Comparison of ENCODE assay signal across 8 cellular contexts in the genomic region with DNA sequence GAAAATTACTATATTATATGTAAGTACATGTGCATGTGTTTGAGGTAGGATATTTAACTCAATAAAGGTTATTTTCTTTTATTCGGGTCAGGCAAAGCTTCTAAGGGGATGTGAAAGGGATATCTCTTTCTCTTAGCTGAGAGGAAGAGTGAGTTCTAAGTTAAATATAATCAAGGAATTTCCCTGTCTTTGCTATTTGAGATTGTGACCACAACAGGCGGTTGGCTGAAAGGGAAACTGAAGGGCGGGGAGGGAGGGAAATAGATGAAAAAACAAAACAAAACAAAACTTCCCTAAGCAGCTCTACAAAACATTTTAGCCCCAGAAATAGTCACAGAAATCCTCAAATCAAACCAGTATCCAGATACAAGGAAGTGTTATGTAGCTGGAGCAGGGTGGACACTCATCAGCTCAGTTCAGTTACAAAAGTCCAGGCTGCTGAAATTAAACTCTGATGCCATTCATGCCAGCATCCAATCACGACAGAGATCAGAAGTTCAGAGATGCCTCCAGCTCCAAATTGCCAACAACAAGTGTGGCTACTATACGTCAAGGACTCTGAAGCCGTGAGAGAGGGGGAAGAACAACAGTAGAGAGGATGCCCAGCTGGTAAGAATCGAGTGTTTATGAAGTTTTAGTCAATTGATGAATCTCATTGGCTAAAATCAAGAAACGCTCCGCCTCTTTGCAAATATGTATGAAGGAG. TPM values are rescaled to one million over a fixed set of nuclear protein-coding genes. Genes with fewer than 3 reads are reported as not detected.
DNase-seq lines count a peak whose midpoint lies in the region; ATAC-seq and TF ChIP-seq lines count a peak whose summit lies in the region.

No MANE protein-coding gene starts in this region.

- H3K36me3 ChIP-seq in GM23338 (ENCODE audit: insufficient read depth) = no peaks in the 10 kb centered on the region

- no peak overlapping the region for H3K4me3 ChIP-seq in GM23338

- H3K36me3 Mint-ChIP-seq in nephron (ENCODE audit: low read depth) = no peaks in the 10 kb centered on the region
- H3K36me3 Mint-ChIP-seq in GM23338 (ENCODE audit: low read depth) = no peaks in the 10 kb centered on the region

- H3K4me3 Mint-ChIP-seq in nephron (peak overlapping the region in 2 of 3 experiments; percentile 66 to 90), GM23338 (no peak overlapping the region)

- TF ChIP-seq CTCF in nephron (IDR thresholded peaks at IDR 0.05; ENCODE audit: unreplicated experiment in 3 of 3) = no peak
- TF ChIP-seq CTCF in GM23338 (conservative IDR thresholded peaks at IDR 0.05; ENCODE audit: low read depth in 2 of 2) = no peak

- no peak for DNase-seq in activated CD8-positive, alpha-beta memory T cell treated with anti-CD3 and anti-CD28 coated beads, Interleukin-2, amount 50 U/mL, for 48 hours
- DNase-seq in stimulated activated CD4-positive, alpha-beta T cell treated with anti-CD3 and anti-CD28 coated beads, Interleukin-4, amount 100 ng/mL, for 4 hours = no peak
- no peak for DNase-seq in COLO668 (lab: John Stamatoyannopoulos, UW; ENCODE audit: unreplicated experiment)
- DNase-seq in GM23338 (ENCODE audit: low spot score) = no peak

- no peaks in the 10 kb centered on the region for H3K27me3 ChIP-seq in GM23338 (ENCODE audit: insufficient read depth)

- H3K9me2 ChIP-seq in GM23338 (ENCODE audit: insufficient read depth) = no peaks in the 10 kb centered on the region

- H3K27ac Mint-ChIP-seq in nephron (peak overlapping the region in 2 of 3 experiments; percentile 72 to 87), GM23338 (no peak overlapping the region)

- no peaks in the 10 kb centered on the region for H3K79me2 ChIP-seq in GM23338 (replicated peaks; ENCODE audit: insufficient read depth)

- no peak overlapping the region; the same call in 1 of the 2 replicates for H2AFZ ChIP-seq in GM23338

- H3K27me3 Mint-ChIP-seq in nephron (ENCODE audit: low read depth) (no peaks in the 10 kb centered on the region), GM23338 (ENCODE audit: insufficient read depth, low read depth, poor library complexity) (peaks cover 2% of the 10 kb centered on the region)

- H3K27ac ChIP-seq in GM23338 (ENCODE audit: low read depth) = no peak overlapping the region

- H3K9me3 Mint-ChIP-seq in nephron (no peaks in the 10 kb centered on the region), GM23338 (no peaks in the 10 kb centered on the region)

- no peak overlapping the region for H3K4me2 ChIP-seq in GM23338

- no peaks in the 10 kb centered on the region for H4K20me1 ChIP-seq in GM23338 (replicated peaks; ENCODE audit: insufficient read depth)

- H3K4me1 Mint-ChIP-seq in nephron (peaks cover 42% of the 10 kb centered on the region), GM23338 (peaks cover 30% of the 10 kb centered on the region)

- peaks cover 21% of the 10 kb centered on the region for H3K4me1 ChIP-seq in GM23338 (ENCODE audit: insufficient read depth)

- ATAC-seq in GM18909 (IDR thresholded peaks at IDR 0.05; ENCODE audit: poor library complexity, unreplicated experiment) (peak; percentile 72), HG02884 (IDR thresholded peaks at IDR 0.05; ENCODE audit: unreplicated experiment) (peak; percentile 41), SK-N-SH treated with all-trans-retinoic acid at 6 μM for 48 hours (peak; percentile 36; the same call in 2 of the 3 replicates), GM23338 (no peak)

- no peaks in the 10 kb centered on the region for H3F3A ChIP-seq in GM23338 (replicated peaks; ENCODE audit: low read depth)

TF ChIP-seq in SK-N-SH treated with all-trans-retinoic acid at 6 μM for 48 hours, 23 proteins besides CTCF, POLR2A, EP300 and RAD21 (continues in another document):
- TF ChIP-seq CSDC2 (CRISPR knock-in tag; IDR thresholded peaks at IDR 0.05) (no peak), OSR1 (CRISPR knock-in tag; IDR thresholded peaks at IDR 0.05) (no peak), ZC3H10 (CRISPR knock-in tag; IDR thresholded peaks at IDR 0.05) (no peak), RARB (CRISPR knock-in tag; IDR thresholded peaks at IDR 0.05) (no peak), ESRRG (CRISPR knock-in tag; IDR thresholded peaks at IDR 0.05) (no peak), PPARA (CRISPR knock-in tag; IDR thresholded peaks at IDR 0.05; ENCODE audit: borderline replicate concordance) (no peak), ZNF565 (CRISPR knock-in tag; conservative IDR thresholded peaks at IDR 0.05; ENCODE audit: low read depth) (no peak), ZFP30 (CRISPR knock-in tag; IDR thresholded peaks at IDR 0.05) (no peak)
- TF ChIP-seq, protein P1, sequence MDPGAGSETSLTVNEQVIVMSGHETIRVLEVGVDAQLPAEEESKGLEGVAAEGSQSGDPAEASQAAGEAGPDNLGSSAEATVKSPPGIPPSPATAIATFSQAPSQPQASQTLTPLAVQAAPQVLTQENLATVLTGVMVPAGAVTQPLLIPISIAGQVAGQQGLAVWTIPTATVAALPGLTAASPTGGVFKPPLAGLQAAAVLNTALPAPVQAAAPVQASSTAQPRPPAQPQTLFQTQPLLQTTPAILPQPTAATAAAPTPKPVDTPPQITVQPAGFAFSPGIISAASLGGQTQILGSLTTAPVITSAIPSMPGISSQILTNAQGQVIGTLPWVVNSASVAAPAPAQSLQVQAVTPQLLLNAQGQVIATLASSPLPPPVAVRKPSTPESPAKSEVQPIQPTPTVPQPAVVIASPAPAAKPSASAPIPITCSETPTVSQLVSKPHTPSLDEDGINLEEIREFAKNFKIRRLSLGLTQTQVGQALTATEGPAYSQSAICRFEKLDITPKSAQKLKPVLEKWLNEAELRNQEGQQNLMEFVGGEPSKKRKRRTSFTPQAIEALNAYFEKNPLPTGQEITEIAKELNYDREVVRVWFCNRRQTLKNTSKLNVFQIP (CRISPR knock-in tag; IDR thresholded peaks at IDR 0.05; ENCODE audit: borderline replicate concordance, low read depth) = no peak
- TF ChIP-seq, protein P2, sequence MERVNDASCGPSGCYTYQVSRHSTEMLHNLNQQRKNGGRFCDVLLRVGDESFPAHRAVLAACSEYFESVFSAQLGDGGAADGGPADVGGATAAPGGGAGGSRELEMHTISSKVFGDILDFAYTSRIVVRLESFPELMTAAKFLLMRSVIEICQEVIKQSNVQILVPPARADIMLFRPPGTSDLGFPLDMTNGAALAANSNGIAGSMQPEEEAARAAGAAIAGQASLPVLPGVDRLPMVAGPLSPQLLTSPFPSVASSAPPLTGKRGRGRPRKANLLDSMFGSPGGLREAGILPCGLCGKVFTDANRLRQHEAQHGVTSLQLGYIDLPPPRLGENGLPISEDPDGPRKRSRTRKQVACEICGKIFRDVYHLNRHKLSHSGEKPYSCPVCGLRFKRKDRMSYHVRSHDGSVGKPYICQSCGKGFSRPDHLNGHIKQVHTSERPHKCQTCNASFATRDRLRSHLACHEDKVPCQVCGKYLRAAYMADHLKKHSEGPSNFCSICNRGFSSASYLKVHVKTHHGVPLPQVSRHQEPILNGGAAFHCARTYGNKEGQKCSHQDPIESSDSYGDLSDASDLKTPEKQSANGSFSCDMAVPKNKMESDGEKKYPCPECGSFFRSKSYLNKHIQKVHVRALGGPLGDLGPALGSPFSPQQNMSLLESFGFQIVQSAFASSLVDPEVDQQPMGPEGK (CRISPR knock-in tag; IDR thresholded peaks at IDR 0.05; ENCODE audit: borderline replicate concordance) = no peak

TF ChIP-seq in GM23338, 12 proteins besides CTCF, POLR2A, EP300 and RAD21 (continues in another document):
- TF ChIP-seq NANOG (IDR thresholded peaks at IDR 0.05; ENCODE audit: borderline replicate concordance) = no peak
- TF ChIP-seq CREB1 (CRISPR knock-in tag; IDR thresholded peaks at IDR 0.05; ENCODE audit: low read depth) = no peak

RNA-seq across cellular contexts. Expression of a gene that starts 0.4 kb away (rescaled TPM):
- total RNA-seq in GM23338 (2014; rRNA removed; shearing (Covaris generic)) = not detected in 2 replicates
- 0.30 TPM in 1 of 2 replicates, not detected in the other for polyA plus RNA-seq in GM23338 (2016; fragmentation: Nextera tagmentation; extraction: Ambion mirVana)
